ENCODE assay signal across 1 cellular context in genomic region chr6:7100072-7100750, GRCh38.
TF ChIP-seq lines count a peak whose summit lies in the region.

No MANE protein-coding gene starts in this region.

TF ChIP-seq in K562, 482 proteins besides CTCF, POLR2A, EP300 and RAD21 (continued from another document and continues in another):
- TF ChIP-seq ZBTB33 (CRISPR knock-in tag; IDR thresholded peaks at IDR 0.05) (no peak), CBX5 (IDR thresholded peaks at IDR 0.05; ENCODE audit: borderline replicate concordance, low read depth) (no peak), ZKSCAN1 (IDR thresholded peaks at IDR 0.05; ENCODE audit: low read depth, low read length) (no peak), MNT (conservative IDR thresholded peaks at IDR 0.05) (no peak), HDAC8 (tag; IDR thresholded peaks at IDR 0.05) (no peak), HMGN3 (IDR thresholded peaks at IDR 0.05; ENCODE audit: borderline replicate concordance, extremely low read depth, insufficient read length, low read depth, low read length) (no peak), SMAD3 (CRISPR knock-in tag; conservative IDR thresholded peaks at IDR 0.05) (no peak), ILF3 (IDR thresholded peaks at IDR 0.05; ENCODE audit: borderline replicate concordance) (no peak), HNRNPLL (IDR thresholded peaks at IDR 0.05; ENCODE audit: low read depth, low read length, poor library complexity, severe bottlenecking) (no peak), OTX1 (CRISPR knock-in tag; IDR thresholded peaks at IDR 0.05) (no peak), ZZZ3 (IDR thresholded peaks at IDR 0.05) (no peak), ELF1 (tag; IDR thresholded peaks at IDR 0.05) (0 out of 2 replicates have a peak, but pooled peaks have one; percentile 16), EP400 (IDR thresholded peaks at IDR 0.05) (no peak), PRPF4 (IDR thresholded peaks at IDR 0.05; ENCODE audit: insufficient read depth, low read depth, low read length, poor library complexity, severe bottlenecking) (no peak), BACH1 (tag; IDR thresholded peaks at IDR 0.05) (no peak), GABPB1 (CRISPR knock-in tag; IDR thresholded peaks at IDR 0.05) (peak; percentile 36; the same call in 1 of the 2 replicates), TRIM25 (IDR thresholded peaks at IDR 0.05; ENCODE audit: borderline replicate concordance) (no peak), THRB (CRISPR knock-in tag; conservative IDR thresholded peaks at IDR 0.05) (no peak), RBFOX2 (IDR thresholded peaks at IDR 0.05; ENCODE audit: low read depth, low read length) (no peak), MTF1 (CRISPR knock-in tag; IDR thresholded peaks at IDR 0.05; ENCODE audit: borderline replicate concordance) (no peak), ZNF592 (IDR thresholded peaks at IDR 0.05) (0 out of 2 replicates have a peak, but pooled peaks have one; percentile 20), GATAD2A (IDR thresholded peaks at IDR 0.05) (no peak), POLR2AphosphoS2 (IDR thresholded peaks at IDR 0.05; ENCODE audit: low read length) (no peak), MAFF (IDR thresholded peaks at IDR 0.05; ENCODE audit: low read length) (no peak), FOXM1 (IDR thresholded peaks at IDR 0.05; ENCODE audit: low read depth) (no peak), FOXM1 (CRISPR knock-in tag; IDR thresholded peaks at IDR 0.05; ENCODE audit: low read depth) (no peak), C11orf30 (IDR thresholded peaks at IDR 0.05; ENCODE audit: low read depth) (no peak), ZNF436 (CRISPR knock-in tag; IDR thresholded peaks at IDR 0.05) (no peak), NR0B1 (IDR thresholded peaks at IDR 0.05; ENCODE audit: partially characterized antibody) (no peak), HDAC1 (IDR thresholded peaks at IDR 0.05) (no peak), ZNF583 (CRISPR knock-in tag; IDR thresholded peaks at IDR 0.05) (no peak), SRSF7 (optimal IDR thresholded peaks at IDR 0.05; ENCODE audit: low read depth, low read length) (no peak), BCLAF1 (IDR thresholded peaks at IDR 0.05; ENCODE audit: borderline replicate concordance in 1 of 2, control insufficient read depth in 1 of 2, low read depth in 2 of 2, low read length in 1 of 2) (no peak), CCNT2 (IDR thresholded peaks at IDR 0.05; ENCODE audit: borderline replicate concordance, extremely low read depth, insufficient read length, low read depth, low read length) (no peak), CBFA2T2 (conservative IDR thresholded peaks at IDR 0.05) (no peak), ZKSCAN3 (CRISPR knock-in tag; IDR thresholded peaks at IDR 0.05) (no peak), ZNF717 (CRISPR knock-in tag; IDR thresholded peaks at IDR 0.05) (no peak), MTA1 (IDR thresholded peaks at IDR 0.05; ENCODE audit: borderline replicate concordance) (0 out of 2 replicates have a peak, but pooled peaks have one; percentile 32), RBM15 (IDR thresholded peaks at IDR 0.05; ENCODE audit: insufficient read depth, low read length) (no peak), SMARCB1 (IDR thresholded peaks at IDR 0.05; ENCODE audit: insufficient read length, low read depth) (no peak), LCOR (CRISPR knock-in tag; IDR thresholded peaks at IDR 0.05) (no peak), PREB (CRISPR knock-in tag; IDR thresholded peaks at IDR 0.05) (no peak), ZNF3 (CRISPR knock-in tag; IDR thresholded peaks at IDR 0.05) (no peak), BCL6 (CRISPR knock-in tag; IDR thresholded peaks at IDR 0.05) (no peak), HDGF (IDR thresholded peaks at IDR 0.05) (no peak), HOMEZ (CRISPR knock-in tag; IDR thresholded peaks at IDR 0.05) (no peak), ZNF311 (CRISPR knock-in tag; IDR thresholded peaks at IDR 0.05) (no peak)
